Comparison of ENCODE assay signal across 1 cellular context in the genomic region with DNA sequence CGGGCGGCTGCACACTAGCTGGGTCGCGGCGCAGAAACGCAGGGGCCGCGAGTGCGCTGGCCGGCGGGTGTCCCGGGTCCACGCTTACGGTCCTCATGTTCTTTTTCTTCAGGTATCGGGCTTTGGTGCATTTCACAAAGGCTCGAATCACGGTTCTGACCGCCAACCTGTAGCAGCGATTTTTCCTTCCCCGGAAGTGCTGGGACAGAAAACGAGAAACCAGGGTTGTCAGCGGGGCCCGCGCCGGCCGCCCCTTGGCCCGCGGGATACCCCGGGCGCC.
TF ChIP-seq lines count a peak whose summit lies in the region.

No MANE protein-coding gene starts in this region.

TF ChIP-seq in HCT116, 20 proteins besides CTCF, POLR2A, EP300 and RAD21 (continued from another document):
- TF ChIP-seq ZBTB33 (IDR thresholded peaks at IDR 0.05; ENCODE audit: extremely low read depth, insufficient replicate concordance, low read length), result no peak
- TF ChIP-seq SRF (IDR thresholded peaks at IDR 0.05; ENCODE audit: low read depth), result no peak
- no peak for TF ChIP-seq ZFX (IDR thresholded peaks at IDR 0.05)
- TF ChIP-seq SIN3A (IDR thresholded peaks at IDR 0.05; ENCODE audit: low read depth), result no peak
- no peak for TF ChIP-seq FOSL1 (IDR thresholded peaks at IDR 0.05; ENCODE audit: low read depth)
- no peak for TF ChIP-seq CBX3 (IDR thresholded peaks at IDR 0.05; ENCODE audit: low read depth)
- TF ChIP-seq, protein P1, sequence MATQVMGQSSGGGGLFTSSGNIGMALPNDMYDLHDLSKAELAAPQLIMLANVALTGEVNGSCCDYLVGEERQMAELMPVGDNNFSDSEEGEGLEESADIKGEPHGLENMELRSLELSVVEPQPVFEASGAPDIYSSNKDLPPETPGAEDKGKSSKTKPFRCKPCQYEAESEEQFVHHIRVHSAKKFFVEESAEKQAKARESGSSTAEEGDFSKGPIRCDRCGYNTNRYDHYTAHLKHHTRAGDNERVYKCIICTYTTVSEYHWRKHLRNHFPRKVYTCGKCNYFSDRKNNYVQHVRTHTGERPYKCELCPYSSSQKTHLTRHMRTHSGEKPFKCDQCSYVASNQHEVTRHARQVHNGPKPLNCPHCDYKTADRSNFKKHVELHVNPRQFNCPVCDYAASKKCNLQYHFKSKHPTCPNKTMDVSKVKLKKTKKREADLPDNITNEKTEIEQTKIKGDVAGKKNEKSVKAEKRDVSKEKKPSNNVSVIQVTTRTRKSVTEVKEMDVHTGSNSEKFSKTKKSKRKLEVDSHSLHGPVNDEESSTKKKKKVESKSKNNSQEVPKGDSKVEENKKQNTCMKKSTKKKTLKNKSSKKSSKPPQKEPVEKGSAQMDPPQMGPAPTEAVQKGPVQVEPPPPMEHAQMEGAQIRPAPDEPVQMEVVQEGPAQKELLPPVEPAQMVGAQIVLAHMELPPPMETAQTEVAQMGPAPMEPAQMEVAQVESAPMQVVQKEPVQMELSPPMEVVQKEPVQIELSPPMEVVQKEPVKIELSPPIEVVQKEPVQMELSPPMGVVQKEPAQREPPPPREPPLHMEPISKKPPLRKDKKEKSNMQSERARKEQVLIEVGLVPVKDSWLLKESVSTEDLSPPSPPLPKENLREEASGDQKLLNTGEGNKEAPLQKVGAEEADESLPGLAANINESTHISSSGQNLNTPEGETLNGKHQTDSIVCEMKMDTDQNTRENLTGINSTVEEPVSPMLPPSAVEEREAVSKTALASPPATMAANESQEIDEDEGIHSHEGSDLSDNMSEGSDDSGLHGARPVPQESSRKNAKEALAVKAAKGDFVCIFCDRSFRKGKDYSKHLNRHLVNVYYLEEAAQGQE (IDR thresholded peaks at IDR 0.05; ENCODE audit: low read depth), result no peak
- TF ChIP-seq, protein P2, sequence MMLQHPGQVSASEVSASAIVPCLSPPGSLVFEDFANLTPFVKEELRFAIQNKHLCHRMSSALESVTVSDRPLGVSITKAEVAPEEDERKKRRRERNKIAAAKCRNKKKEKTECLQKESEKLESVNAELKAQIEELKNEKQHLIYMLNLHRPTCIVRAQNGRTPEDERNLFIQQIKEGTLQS (IDR thresholded peaks at IDR 0.05), result no peak
- no peak for TF ChIP-seq ELF1 (IDR thresholded peaks at IDR 0.05; ENCODE audit: borderline replicate concordance, low read depth)
- TF ChIP-seq POLR2AphosphoS5 (IDR thresholded peaks at IDR 0.05; ENCODE audit: low read depth, low read length), result no peak
- no peak for TF ChIP-seq CEBPB (IDR thresholded peaks at IDR 0.05; ENCODE audit: low read depth)
- no peak for TF ChIP-seq JUND (IDR thresholded peaks at IDR 0.05)
- no peak for TF ChIP-seq EZH2 (IDR thresholded peaks at IDR 0.05)
- TF ChIP-seq EZH2phosphoT487 (IDR thresholded peaks at IDR 0.05; ENCODE audit: borderline replicate concordance), result no peak
